8 cellular contexts compared by ENCODE assay signal in the genomic region with DNA sequence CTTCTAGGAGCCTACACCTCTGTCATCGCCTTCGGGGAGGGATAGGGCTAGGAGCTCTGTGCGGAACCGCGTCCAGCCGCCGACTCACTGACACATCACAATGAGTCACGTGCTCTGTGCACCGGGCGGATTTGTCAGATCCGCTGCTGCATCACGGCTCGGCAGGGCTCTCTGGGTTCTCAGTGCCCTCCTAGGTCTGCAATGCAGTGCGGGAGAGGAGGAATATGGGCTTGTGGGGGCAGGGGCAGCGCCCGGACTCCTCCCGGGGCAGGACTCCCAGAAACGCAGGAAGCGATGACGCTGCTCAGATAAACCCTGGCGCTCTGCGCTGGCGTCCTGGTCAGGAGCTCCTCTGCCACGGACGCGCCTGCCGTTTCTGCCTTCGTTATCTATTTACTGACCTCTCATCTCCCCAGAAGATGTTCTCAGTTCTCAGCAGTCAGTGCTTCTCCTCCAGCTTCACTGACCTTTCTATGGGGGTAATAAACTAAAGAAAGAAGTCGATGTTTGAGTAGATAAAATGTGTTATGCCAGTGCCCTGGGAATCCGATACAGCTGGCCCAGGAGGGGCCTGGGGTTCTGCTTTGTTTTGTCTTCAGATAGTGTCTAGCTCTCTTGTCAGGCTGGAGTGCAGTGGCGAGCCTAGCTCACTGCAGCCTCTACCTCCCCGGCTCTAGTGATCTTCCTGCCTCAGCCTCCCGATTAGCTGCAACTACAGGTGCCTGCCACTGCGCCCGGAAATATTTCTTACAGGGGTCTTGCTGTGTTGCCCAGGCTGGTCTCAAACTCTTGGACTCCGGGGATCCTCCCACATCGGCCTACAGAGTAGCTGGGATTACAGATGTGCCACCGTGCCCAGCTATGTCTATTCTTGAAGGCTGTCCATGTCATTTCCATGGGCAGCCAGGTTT. TPM values are rescaled to one million over a fixed set of nuclear protein-coding genes. Genes with fewer than 3 reads are reported as not detected.
A peak's percentile ranks its signal among the peaks of the same experiment; 100 is the strongest.
DNase-seq lines count a peak whose midpoint lies in the region; ATAC-seq, FAIRE-seq and TF ChIP-seq lines count a peak whose summit lies in the region.

No MANE protein-coding gene starts in this region.

- peak; percentile 97 for ATAC-seq in HG02678 (IDR thresholded peaks at IDR 0.05; ENCODE audit: unreplicated experiment)
- ATAC-seq in right cardiac atrium, result peak; percentile 96
- peak; percentile 98 to 99 (median 99) for ATAC-seq in psoas muscle

- H3K9me3 ChIP-seq in right cardiac atrium (ENCODE audit: control insufficient read depth, low read length) (no peaks in the 10 kb centered on the region), psoas muscle (no peaks in the 10 kb centered on the region)

- H3K4me1 ChIP-seq in right cardiac atrium (ENCODE audit: control insufficient read depth, insufficient read depth, low read length) (peaks cover 6% of the 10 kb centered on the region), psoas muscle (peaks cover 8% of the 10 kb centered on the region)

- H3K36me3 ChIP-seq in psoas muscle (ENCODE audit: insufficient read depth in 1 of 2, low read depth in 1 of 2), result no peaks in the 10 kb centered on the region

- peak; percentile 91 for FAIRE-seq in urothelium cell line (lab: Jason Lieb, UNC)

- DNase-seq in GM12865 (ENCODE audit: low read depth), result peak; percentile 86
- peak; percentile 45 for DNase-seq in NCI-H128 (lab: John Stamatoyannopoulos, UW; ENCODE audit: unreplicated experiment)
- peak; percentile 77 for DNase-seq in T follicular helper cell (ENCODE audit: low read depth)
- peak; percentile 99 for DNase-seq in amniotic epithelial cell (ENCODE audit: low read depth)
- peak; percentile 91 to 94 (median 94) for DNase-seq in right cardiac atrium
- peak; percentile 92 to 95 for DNase-seq in psoas muscle
- DNase-seq in urothelium cell line (ENCODE audit: low spot score), result peak; percentile 91

- H3K4me3 ChIP-seq in GM12865 (ENCODE audit: low read depth, low read length) (peak overlapping the region; percentile 70), right cardiac atrium (ENCODE audit: low read length) (peak overlapping the region; percentile 65), psoas muscle (peak overlapping the region; percentile 70)

- H3K27me3 ChIP-seq in right cardiac atrium (ENCODE audit: control insufficient read depth, insufficient read depth), result no peaks in the 10 kb centered on the region
- H3K27me3 ChIP-seq in psoas muscle (ENCODE audit: insufficient read depth in 3 of 3, low read length in 2 of 3), result no peaks in the 10 kb centered on the region

- TF ChIP-seq CTCF in GM12865 (IDR thresholded peaks at IDR 0.05; ENCODE audit: insufficient read depth, low read depth, low read length, missing control alignments) (no peak), psoas muscle (IDR thresholded peaks at IDR 0.05) (no peak)

- intact Hi-C loops in right cardiac atrium (cut with DNase I), result loop anchor here in 1 of 4 donors (2.0 kb wide), 1 partner anchor 22 kb away; a partner anchor contains a TSS
- intact Hi-C loops in psoas muscle (cut with DNase I), result loop anchor here in 1 of 2 donors (2.0 kb wide), 1 partner anchor 22 kb away; a partner anchor contains a TSS

- 12% methylated on average over 38 of the region's 38 CpGs for WGBS in right cardiac atrium
- 11 to 13% (median 12%) methylated on average over 38 of the region's 38 CpGs for WGBS in psoas muscle, 3 donors

- H3K27ac ChIP-seq in right cardiac atrium (ENCODE audit: low read length), result peak overlapping the region; percentile 98
- H3K27ac ChIP-seq in psoas muscle, result peak overlapping the region; percentile 91

RNA-seq across cellular contexts. Expression of a gene that starts 22.8 kb away (rescaled TPM):
- total RNA-seq in right cardiac atrium (100 to 1,000 TPM; 453 to 583 (median 494) TPM), psoas muscle (100 to 1,000 TPM; 222 to 485 (median 241) TPM)
- polyA plus RNA-seq in right cardiac atrium (259 TPM), psoas muscle (100 to 1,000 TPM; 215 to 569 (median 259) TPM)

Comparison
In these comparisons a context has a peak if more than half of its experiments do, and no peak if none do; other contexts are left out.
1. Peak in every context shown above with its lines: DNase-seq, ATAC-seq, H3K4me3 ChIP-seq and H3K27ac ChIP-seq.
2. DNase-seq: peak in every context shown above with its lines; median percentile 99 in amniotic epithelial cell; 94 in right cardiac atrium; 94 in psoas muscle; 91 in urothelium cell line; 86 in GM12865; 77 in T follicular helper cell; 45 in NCI-H128.